In genomic region chr2:239787651-239788050, GRCh38 we compare ENCODE assay signal across 26 cellular contexts.
"Had no signal": no experiment of that assay in that cellular context is flagged by ENCODE, and none has a peak within 500 bp of the region (broad histone marks: within the 10 kb centered on the region; RNA-seq: fewer than 3 reads in every experiment).

No MANE protein-coding gene starts in this region.

- H3K36me3 ChIP-seq: MG63 had no signal

- H3K27ac Mint-ChIP-seq: activated B cell treated with CpG ODN at 0.5 μM for 24 hours; activated CD4-positive, alpha-beta memory T cell treated with anti-CD3 and anti-CD28 coated beads for 36 hours; activated CD4-positive, alpha-beta T cell treated with anti-CD3 and anti-CD28 coated beads, Interleukin-2, amount 10 ng/mL, durations not matched to agents 24 days and 14 days; activated naive CD8-positive, alpha-beta T cell treated with anti-CD3 and anti-CD28 coated beads for 36 hours; T-cell had no signal

- DNase-seq: activated B cell treated with CpG ODN at 0.5 μM for 24 hours; activated CD4-positive, alpha-beta memory T cell treated with anti-CD3 and anti-CD28 coated beads for 36 hours; activated CD4-positive, alpha-beta T cell treated with anti-CD3 and anti-CD28 coated beads for 1 hour; activated CD4-positive, alpha-beta T cell treated with anti-CD3 and anti-CD28 coated beads, Interleukin-2, amount 10 ng/mL, durations not matched to agents 24 days and 14 days; activated CD8-positive, alpha-beta memory T cell treated with anti-CD3 and anti-CD28 coated beads for 24 hours; activated effector memory CD4-positive, alpha-beta T cell treated with anti-CD3 and anti-CD28 coated beads, Interleukin-2, amount 50 U/mL, for 16 hours; activated naive CD4-positive, alpha-beta T cell treated with Interleukin-2 at 50 U/mL for 16 hours; activated naive CD8-positive, alpha-beta T cell treated with anti-CD3 and anti-CD28 coated beads for 36 hours; MG63; MV-4-11; NCI-H1092 treated with DMSO at 0.1 percent for 48 hours; NCI-H1417 treated with DMSO at 0.1 percent for 48 hours; NCI-H1694; NCI-H2029; NCI-H2107; NCI-H2171 treated with DMSO at 0.1 percent for 48 hours; NCI-H345; NCI-H510A; NCI-H82; RPMI8226; T-helper 2 cell; T1000 had no signal

- H3K9ac ChIP-seq: KMS-11 had no signal

- H3K36me3 Mint-ChIP-seq: activated CD4-positive, alpha-beta memory T cell treated with anti-CD3 and anti-CD28 coated beads for 36 hours; T-cell had no signal

- ATAC-seq: Right ventricle myocardium inferior, T-cell had no signal

- H3K27me3 Mint-ChIP-seq: activated CD4-positive, alpha-beta memory T cell treated with anti-CD3 and anti-CD28 coated beads for 36 hours; activated naive CD8-positive, alpha-beta T cell treated with anti-CD3 and anti-CD28 coated beads for 36 hours had no signal

- H3K4me1 Mint-ChIP-seq: activated B cell treated with CpG ODN at 0.5 μM for 24 hours; activated CD4-positive, alpha-beta T cell treated with anti-CD3 and anti-CD28 coated beads, Interleukin-2, amount 10 ng/mL, durations not matched to agents 24 days and 14 days; activated naive CD8-positive, alpha-beta T cell treated with anti-CD3 and anti-CD28 coated beads for 36 hours; T-cell had no signal

- H3K4me3 Mint-ChIP-seq: activated B cell treated with CpG ODN at 0.5 μM for 24 hours; activated CD4-positive, alpha-beta memory T cell treated with anti-CD3 and anti-CD28 coated beads for 36 hours; activated CD4-positive, alpha-beta T cell treated with anti-CD3 and anti-CD28 coated beads, Interleukin-2, amount 10 ng/mL, durations not matched to agents 24 days and 14 days; activated naive CD8-positive, alpha-beta T cell treated with anti-CD3 and anti-CD28 coated beads for 36 hours; T-cell had no signal

- H3K4me3 ChIP-seq: MG63, SK-N-MC had no signal

- H3K27ac ChIP-seq: KMS-11, SK-N-MC had no signal

- H3K9me3 ChIP-seq: MG63 had no signal
